16 cellular contexts compared by ENCODE assay signal in the genomic region with DNA sequence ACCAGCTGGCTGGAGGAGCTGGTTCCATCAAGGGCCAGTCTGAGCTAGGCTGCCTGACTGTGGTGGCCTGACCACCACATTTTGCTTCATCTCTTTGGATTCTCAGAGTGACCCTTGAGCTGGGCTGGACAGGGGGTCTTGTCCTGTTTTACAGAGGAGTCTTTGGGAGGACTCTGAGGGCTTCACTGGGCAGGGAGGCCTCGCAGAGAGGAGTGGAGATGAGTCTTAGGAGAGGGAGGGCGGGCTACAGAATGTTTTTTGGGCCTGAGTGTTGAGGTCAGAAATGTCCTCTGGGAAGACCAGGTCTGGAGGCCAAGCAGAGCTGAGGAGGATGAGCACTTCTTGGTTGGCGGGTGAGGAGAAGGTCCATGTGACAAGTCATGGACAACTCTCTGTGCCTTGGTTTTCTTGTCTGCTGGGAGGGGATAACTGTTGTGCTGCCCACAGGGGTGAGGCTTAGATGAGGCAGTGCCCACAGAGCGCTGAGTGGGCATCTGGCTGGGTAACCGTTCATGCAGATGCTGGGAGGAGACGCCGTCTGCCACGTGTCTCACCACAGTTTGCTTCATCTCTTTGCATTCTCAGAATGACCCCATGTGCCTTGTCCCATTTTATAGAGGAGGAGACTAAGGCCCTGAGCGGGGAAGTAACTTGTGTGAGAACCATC. TPM values are rescaled to one million over a fixed set of nuclear protein-coding genes. Genes with fewer than 3 reads are reported as not detected.
DNase-seq lines count a peak whose midpoint lies in the region; ATAC-seq and TF ChIP-seq lines count a peak whose summit lies in the region.
"Had no signal": no experiment of that assay in that cellular context is flagged by ENCODE, and none has a peak within 500 bp of the region (broad histone marks: within the 10 kb centered on the region; RNA-seq: fewer than 3 reads in every experiment).

No MANE protein-coding gene starts in this region.

- H3K36me3 ChIP-seq in duodenal mucosa (ENCODE audit: control insufficient read depth in 1 of 2, insufficient read depth in 2 of 2, low read length in 2 of 2) (peaks cover 9 to 10% of the 10 kb centered on the region in 2 donors), thyroid gland (no peaks in the 10 kb centered on the region)
- H3K36me3 ChIP-seq: ascending aorta, ovary had no signal

- H3K27me3 Mint-ChIP-seq in activated naive CD8-positive, alpha-beta T cell treated with anti-CD3 and anti-CD28 coated beads, Interleukin-2, amount 10 ng/mL, durations not matched to agents 7 days and 5 days, result no peaks in the 10 kb centered on the region
- H3K27me3 Mint-ChIP-seq in activated naive CD8-positive, alpha-beta T cell treated with anti-CD3 and anti-CD28 coated beads, Interleukin-2, amount 50 U/mL, for 24 hours, result no peaks in the 10 kb centered on the region
- peaks cover 2% of the 10 kb centered on the region for H3K27me3 Mint-ChIP-seq in nephron progenitor cell (ENCODE audit: low read depth, poor library complexity)
- H3K27me3 Mint-ChIP-seq: activated CD4-positive, alpha-beta memory T cell treated with anti-CD3 and anti-CD28 coated beads, Interleukin-2, amount 10 ng/mL, durations not matched to agents 7 days and 5 days had no signal

- peaks cover 34% of the 10 kb centered on the region for H3K4me1 Mint-ChIP-seq in activated naive CD8-positive, alpha-beta T cell treated with anti-CD3 and anti-CD28 coated beads, Interleukin-2, amount 10 ng/mL, durations not matched to agents 7 days and 5 days
- peaks cover 25% of the 10 kb centered on the region for H3K4me1 Mint-ChIP-seq in activated naive CD8-positive, alpha-beta T cell treated with anti-CD3 and anti-CD28 coated beads, Interleukin-2, amount 50 U/mL, for 24 hours
- peaks cover 68% of the 10 kb centered on the region for H3K4me1 Mint-ChIP-seq in nephron progenitor cell

- H3K27ac ChIP-seq in duodenal mucosa (ENCODE audit: low read depth, low read length), result peak overlapping the region; percentile 83
- H3K27ac ChIP-seq in thyroid gland, result peak overlapping the region in 2 of 3 donors; percentile 24 to 65
- H3K27ac ChIP-seq: ascending aorta, ovary had no signal

- H3K9me3 Mint-ChIP-seq in activated naive CD8-positive, alpha-beta T cell treated with anti-CD3 and anti-CD28 coated beads, Interleukin-2, amount 10 ng/mL, durations not matched to agents 7 days and 5 days, result no peaks in the 10 kb centered on the region
- no peaks in the 10 kb centered on the region for H3K9me3 Mint-ChIP-seq in activated naive CD8-positive, alpha-beta T cell treated with anti-CD3 and anti-CD28 coated beads, Interleukin-2, amount 50 U/mL, for 24 hours
- H3K9me3 Mint-ChIP-seq in nephron progenitor cell, result no peaks in the 10 kb centered on the region
- H3K9me3 Mint-ChIP-seq: activated CD4-positive, alpha-beta memory T cell treated with anti-CD3 and anti-CD28 coated beads, Interleukin-2, amount 10 ng/mL, durations not matched to agents 7 days and 5 days; activated T-helper 2 cell treated with anti-CD3 and anti-CD28 coated beads, Interferon-gamma antibody, Interleukin-2, Interleukin-4, amounts not matched to agents 10 μg/mL and 5 μg/mL and 100 μg/mL, durations not matched to agents 14 hours and 24 hours and 36 hours had no signal

- H3K4me1 ChIP-seq in duodenal mucosa (ENCODE audit: control insufficient read depth in 1 of 2, insufficient read depth in 2 of 2, low read length in 2 of 2), result peaks cover 79 to 82% of the 10 kb centered on the region in 2 donors
- peaks cover 24 to 35% of the 10 kb centered on the region in 2 donors for H3K4me1 ChIP-seq in thyroid gland
- H3K4me1 ChIP-seq: ascending aorta had no signal

- POLR2A ChIA-PET in activated naive CD8-positive, alpha-beta T cell treated with anti-CD3 and anti-CD28 coated beads, Interleukin-2, amount 10 ng/mL, durations not matched to agents 7 days and 5 days (lab: Charles Lee), result no interaction called here

- H3K4me3 Mint-ChIP-seq in activated naive CD8-positive, alpha-beta T cell treated with anti-CD3 and anti-CD28 coated beads, Interleukin-2, amount 10 ng/mL, durations not matched to agents 7 days and 5 days, result no peak overlapping the region
- H3K4me3 Mint-ChIP-seq in activated naive CD8-positive, alpha-beta T cell treated with anti-CD3 and anti-CD28 coated beads, Interleukin-2, amount 50 U/mL, for 24 hours, result no peak overlapping the region
- H3K4me3 Mint-ChIP-seq in nephron progenitor cell, result no peak overlapping the region
- H3K4me3 Mint-ChIP-seq: activated CD4-positive, alpha-beta memory T cell treated with anti-CD3 and anti-CD28 coated beads, Interleukin-2, amount 10 ng/mL, durations not matched to agents 7 days and 5 days had no signal

- no peaks in the 10 kb centered on the region for H3K27me3 ChIP-seq in duodenal mucosa (ENCODE audit: control insufficient read depth in 1 of 2, insufficient read depth in 2 of 2, low read length in 2 of 2)
- no peaks in the 10 kb centered on the region for H3K27me3 ChIP-seq in thyroid gland
- H3K27me3 ChIP-seq: ascending aorta, ovary had no signal

- 80 to 87% methylated on average over 9 of the region's 9 CpGs for WGBS in thyroid gland, 2 donors

- peak overlapping the region in 1 of 2 donors; percentile 21 for H3K9ac ChIP-seq in duodenal mucosa (ENCODE audit: low read depth in 1 of 2, low read length in 2 of 2)

- DNase-seq in activated naive CD8-positive, alpha-beta T cell treated with anti-CD3 and anti-CD28 coated beads, Interleukin-2, amount 10 ng/mL, durations not matched to agents 7 days and 5 days, result no peak
- no peak for DNase-seq in activated naive CD8-positive, alpha-beta T cell treated with anti-CD3 and anti-CD28 coated beads, Interleukin-2, amount 50 U/mL, for 24 hours
- DNase-seq in nephron progenitor cell, result no peak
- DNase-seq in thyroid gland, result no peak
- DNase-seq in stimulated activated naive CD8-positive, alpha-beta T cell treated with anti-CD3 and anti-CD28 coated beads, Interleukin-15, Interleukin-2, amounts not matched to agents 100 U/mL and 50 U/mL, for 24 hours, result no peak
- DNase-seq in COLO829 (ENCODE audit: low spot score), result no peak
- no peak for DNase-seq in NCI-H2107 (lab: John Stamatoyannopoulos, UW)
- DNase-seq: activated CD4-positive, alpha-beta memory T cell treated with anti-CD3 and anti-CD28 coated beads, Interleukin-2, amount 10 ng/mL, durations not matched to agents 7 days and 5 days; Caco-2; GF-D8; mesendoderm; NK-92 treated with Interleukin-12 subunit alpha and Interleukin-12 subunit beta, amount 100 ng/mL, for 24 hours; ovary had no signal

- H3K36me3 Mint-ChIP-seq in activated naive CD8-positive, alpha-beta T cell treated with anti-CD3 and anti-CD28 coated beads, Interleukin-2, amount 10 ng/mL, durations not matched to agents 7 days and 5 days, result no peaks in the 10 kb centered on the region
- H3K36me3 Mint-ChIP-seq in activated naive CD8-positive, alpha-beta T cell treated with anti-CD3 and anti-CD28 coated beads, Interleukin-2, amount 50 U/mL, for 24 hours (ENCODE audit: low read depth), result no peaks in the 10 kb centered on the region
- no peaks in the 10 kb centered on the region for H3K36me3 Mint-ChIP-seq in nephron progenitor cell (ENCODE audit: low read depth)

- H3K9me3 ChIP-seq in duodenal mucosa (ENCODE audit: control insufficient read depth in 1 of 2, low read length in 2 of 2) (no peaks in the 10 kb centered on the region), thyroid gland (no peaks in the 10 kb centered on the region)
- H3K9me3 ChIP-seq: ascending aorta, Caco-2, ovary had no signal

- intact Hi-C loops in thyroid gland (cut with DNase I), result no loop called here

- TF ChIP-seq CTCF in nephron progenitor cell (IDR thresholded peaks at IDR 0.05), result no peak
- TF ChIP-seq CTCF in thyroid gland (IDR thresholded peaks at IDR 0.05), result no peak

- no peak for ATAC-seq in activated naive CD8-positive, alpha-beta T cell treated with anti-CD3 and anti-CD28 coated beads, Interleukin-2, amount 10 ng/mL, durations not matched to agents 7 days and 5 days (ENCODE audit: low read depth)
- no peak for ATAC-seq in activated naive CD8-positive, alpha-beta T cell treated with anti-CD3 and anti-CD28 coated beads, Interleukin-2, amount 50 U/mL, for 24 hours
- ATAC-seq in stimulated activated naive CD8-positive, alpha-beta T cell treated with anti-CD3 and anti-CD28 coated beads, Interleukin-15, Interleukin-2, amounts not matched to agents 100 U/mL and 50 U/mL, for 24 hours, result no peak

- no peak for TF ChIP-seq POLR2A in thyroid gland (IDR thresholded peaks at IDR 0.05)

- peak overlapping the region; percentile 13 for H3K27ac Mint-ChIP-seq in activated naive CD8-positive, alpha-beta T cell treated with anti-CD3 and anti-CD28 coated beads, Interleukin-2, amount 10 ng/mL, durations not matched to agents 7 days and 5 days
- H3K27ac Mint-ChIP-seq in activated naive CD8-positive, alpha-beta T cell treated with anti-CD3 and anti-CD28 coated beads, Interleukin-2, amount 50 U/mL, for 24 hours, result no peak overlapping the region
- peak overlapping the region; percentile 77 for H3K27ac Mint-ChIP-seq in nephron progenitor cell
- H3K27ac Mint-ChIP-seq: activated CD4-positive, alpha-beta memory T cell treated with anti-CD3 and anti-CD28 coated beads, Interleukin-2, amount 10 ng/mL, durations not matched to agents 7 days and 5 days; activated T-helper 2 cell treated with anti-CD3 and anti-CD28 coated beads, Interferon-gamma antibody, Interleukin-2, Interleukin-4, amounts not matched to agents 10 μg/mL and 5 μg/mL and 100 μg/mL, durations not matched to agents 14 hours and 24 hours and 36 hours had no signal

- H3K4me3 ChIP-seq in duodenal mucosa (ENCODE audit: low read depth in 1 of 2, low read length in 2 of 2) (no peak overlapping the region), thyroid gland (replicated peaks in 1 of 3) (no peak overlapping the region)
- H3K4me3 ChIP-seq: ascending aorta, ovary had no signal

RNA-seq across cellular contexts. Expression of a gene that starts 9.4 kb away (rescaled TPM):
- total RNA-seq in activated naive CD8-positive, alpha-beta T cell treated with anti-CD3 and anti-CD28 coated beads, Interleukin-2, amount 10 ng/mL, durations not matched to agents 7 days and 5 days, result 1 to 10 TPM; 4.6 to 4.7 TPM
- 10 to 100 TPM in 3 of 4 donors, 1 to 10 TPM in 1; 9.0 to 23.1 (median 17.2) TPM for total RNA-seq in thyroid gland

RNA-seq across cellular contexts. Expression of a gene that starts 44.0 kb away (rescaled TPM):
- not detected for total RNA-seq in activated naive CD8-positive, alpha-beta T cell treated with anti-CD3 and anti-CD28 coated beads, Interleukin-2, amount 10 ng/mL, durations not matched to agents 7 days and 5 days
- total RNA-seq in thyroid gland, result not detected
- total RNA-seq: activated CD4-positive, alpha-beta memory T cell treated with anti-CD3 and anti-CD28 coated beads, Interleukin-2, amount 10 ng/mL, durations not matched to agents 7 days and 5 days; activated T-helper 2 cell treated with anti-CD3 and anti-CD28 coated beads, Interferon-gamma antibody, Interleukin-2, Interleukin-4, amounts not matched to agents 10 μg/mL and 5 μg/mL and 100 μg/mL, durations not matched to agents 14 hours and 24 hours and 36 hours; ascending aorta had no signal
